Comparison of ENCODE assay signal across 1 cellular context in genomic region chr4:112515278-112516075, GRCh38.
TF ChIP-seq lines count a peak whose summit lies in the region.

No MANE protein-coding gene starts in this region.

TF ChIP-seq in HEK293, 187 proteins besides CTCF, POLR2A, EP300 and RAD21 (continued from another document and continues in another):
- TF ChIP-seq ZNF16 (tag by site-specific recombination; IDR thresholded peaks at IDR 0.05; ENCODE audit: low read depth) (no peak), ZNF311 (tag by site-specific recombination; IDR thresholded peaks at IDR 0.05; ENCODE audit: borderline replicate concordance) (no peak), SETDB1 (IDR thresholded peaks at IDR 0.05; ENCODE audit: insufficient read length, low read length) (peak; percentile 5), ZNF558 (tag by site-specific recombination; IDR thresholded peaks at IDR 0.05) (no peak), ZNF677 (tag by site-specific recombination; IDR thresholded peaks at IDR 0.05) (no peak), ZSCAN5A (tag by site-specific recombination; IDR thresholded peaks at IDR 0.05) (no peak), ZNF777 (tag by site-specific recombination; IDR thresholded peaks at IDR 0.05; ENCODE audit: borderline replicate concordance) (peak; percentile 85; the same call in 1 of the 2 replicates), SP2 (tag by site-specific recombination; IDR thresholded peaks at IDR 0.05) (peak; percentile 51), IKZF3 (tag by site-specific recombination; IDR thresholded peaks at IDR 0.05) (0 out of 2 replicates have a peak, but pooled peaks have one; percentile 10), ZBTB17 (tag by site-specific recombination; IDR thresholded peaks at IDR 0.05) (peak; percentile 76), ZNF843 (tag by site-specific recombination; IDR thresholded peaks at IDR 0.05) (no peak), ZNF548 (tag by site-specific recombination; IDR thresholded peaks at IDR 0.05) (no peak), ZNF571 (tag by site-specific recombination; IDR thresholded peaks at IDR 0.05) (no peak), ZNF660 (tag by site-specific recombination; IDR thresholded peaks at IDR 0.05) (peak; percentile 22; the same call in 1 of the 2 replicates), ZNF37A (tag by site-specific recombination; IDR thresholded peaks at IDR 0.05) (no peak), SP3 (tag by site-specific recombination; IDR thresholded peaks at IDR 0.05) (peak; percentile 43; the same call in 1 of the 2 replicates), ZNF404 (tag by site-specific recombination; IDR thresholded peaks at IDR 0.05) (no peak), ZBTB11 (tag by site-specific recombination; conservative IDR thresholded peaks at IDR 0.05; ENCODE audit: low read depth) (peak; percentile 19; the same call in 1 of the 2 replicates), ZNF629 (tag by site-specific recombination; IDR thresholded peaks at IDR 0.05) (no peak), ZNF518A (tag by site-specific recombination; conservative IDR thresholded peaks at IDR 0.05; ENCODE audit: low read depth) (no peak), GLI4 (tag by site-specific recombination; IDR thresholded peaks at IDR 0.05) (no peak), ZNF302 (tag by site-specific recombination; IDR thresholded peaks at IDR 0.05; ENCODE audit: low read depth) (no peak), ZNF18 (tag by site-specific recombination; IDR thresholded peaks at IDR 0.05) (no peak), ZNF266 (tag by site-specific recombination; IDR thresholded peaks at IDR 0.05; ENCODE audit: low read depth) (no peak), HIC1 (tag by site-specific recombination; IDR thresholded peaks at IDR 0.05) (no peak), REST (tag by site-specific recombination; IDR thresholded peaks at IDR 0.05) (no peak), KLF16 (tag by site-specific recombination; IDR thresholded peaks at IDR 0.05) (no peak), PBX3 (CRISPR knock-in tag; IDR thresholded peaks at IDR 0.05) (no peak), GLIS2 (tag by site-specific recombination; IDR thresholded peaks at IDR 0.05) (peak; percentile 69), GLI2 (tag by site-specific recombination; IDR thresholded peaks at IDR 0.05; ENCODE audit: borderline replicate concordance, low read depth) (no peak), GFI1B (tag by site-specific recombination; IDR thresholded peaks at IDR 0.05) (no peak), ZNF280D (tag by site-specific recombination; IDR thresholded peaks at IDR 0.05) (no peak), ZNF776 (tag by site-specific recombination; IDR thresholded peaks at IDR 0.05; ENCODE audit: borderline replicate concordance) (no peak), ZNF169 (tag by site-specific recombination; IDR thresholded peaks at IDR 0.05) (no peak)
